In the genomic region with DNA sequence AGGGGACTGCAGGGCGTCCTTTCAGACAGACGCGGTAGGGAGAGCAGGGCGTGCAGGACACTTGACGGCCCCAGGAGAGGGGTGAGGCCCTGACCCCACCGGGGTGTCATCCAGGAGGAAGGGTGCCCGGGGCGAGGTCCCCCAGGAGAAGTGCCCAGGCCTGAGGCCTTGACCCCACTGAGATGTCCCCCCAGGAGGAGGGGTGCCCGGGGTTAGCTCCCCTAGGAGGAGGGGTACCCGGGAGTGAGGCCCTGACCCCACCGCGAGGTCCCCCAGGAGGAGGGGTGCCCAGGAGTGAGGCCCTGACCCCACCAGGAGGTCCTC, we compare ENCODE assay signal across 8 cellular contexts. TPM values are rescaled to one million over a fixed set of nuclear protein-coding genes. Genes with fewer than 3 reads are reported as not detected.
A peak's percentile ranks its signal among the peaks of the same experiment; 100 is the strongest.
DNase-seq lines count a peak whose midpoint lies in the region; TF ChIP-seq lines count a peak whose summit lies in the region.

No MANE protein-coding gene starts in this region.

- no peak for DNase-seq in H9
- no peak for DNase-seq in glutamatergic neuron
- no peak for DNase-seq in nucleus accumbens (lab: John Stamatoyannopoulos, UW)
- no peak for DNase-seq in NCI-H2227 treated with DMSO at 0.1 percent for 48 hours (lab: John Stamatoyannopoulos, UW)
- no peak for DNase-seq in NOMO-1 treated with dmso at 0.1 percent for 144 hours (lab: John Stamatoyannopoulos, UW; ENCODE audit: unreplicated experiment)
- DNase-seq in NCI-H1092 (lab: John Stamatoyannopoulos, UW), result no peak

- H3K27ac Mint-ChIP-seq in H9 (no peak overlapping the region), glutamatergic neuron (ENCODE audit: unreplicated experiment) (no peak overlapping the region)

- H3K4ac ChIP-seq in H9 (ENCODE audit: low read depth, low read length), result no peak overlapping the region

- H3K56ac ChIP-seq in H9 (ENCODE audit: insufficient read length, low read depth, low read length), result no peak overlapping the region

- peak overlapping the region; percentile 58 to 77 for H3K4me3 Mint-ChIP-seq in H9
- peak overlapping the region; percentile 57 for H3K4me3 Mint-ChIP-seq in glutamatergic neuron (ENCODE audit: unreplicated experiment)

- no peak overlapping the region for H2BK20ac ChIP-seq in H9 (ENCODE audit: low read depth, low read length, poor library complexity, severe bottlenecking)

- no peak overlapping the region for H3K23ac ChIP-seq in H9 (ENCODE audit: insufficient read length, low read depth, low read length)

- peak overlapping the region; percentile 31 for H3K4me2 ChIP-seq in H9 (ENCODE audit: insufficient read depth, insufficient read length, low read length)

- peaks cover 4 to 5% of the 10 kb centered on the region in 2 experiments; a peak in 4 of 5 replicates for H3K9me3 Mint-ChIP-seq in H9
- H3K9me3 Mint-ChIP-seq in glutamatergic neuron (ENCODE audit: unreplicated experiment), result peaks cover 7% of the 10 kb centered on the region

- no peak overlapping the region for H3K9ac ChIP-seq in H9 (ENCODE audit: extremely low read depth, insufficient read length, low read length)

- H3K9me3 ChIP-seq in H9 (ENCODE audit: control insufficient read depth, low read depth, low read length), result no peaks in the 10 kb centered on the region

- TF ChIP-seq CTCF in H9 (conservative IDR thresholded peaks at IDR 0.05), result no peak
- TF ChIP-seq CTCF in WI38 (IDR thresholded peaks at IDR 0.05; ENCODE audit: low read depth, low read length), result no peak
- TF ChIP-seq CTCF in glutamatergic neuron (IDR thresholded peaks at IDR 0.05; ENCODE audit: partially characterized antibody, unreplicated experiment), result no peak

- H3K4me1 Mint-ChIP-seq in H9 (peaks cover 4 to 9% of the 10 kb centered on the region in 2 experiments), glutamatergic neuron (ENCODE audit: low read depth, unreplicated experiment) (peaks cover 3% of the 10 kb centered on the region)

- no peak overlapping the region for H2AK5ac ChIP-seq in H9 (ENCODE audit: insufficient read length, low read length)

- no peak overlapping the region for H2BK15ac ChIP-seq in H9 (ENCODE audit: low read depth, low read length)

- H3K18ac ChIP-seq in H9 (ENCODE audit: insufficient read length, low read depth, low read length), result no peak overlapping the region

- no peak overlapping the region for H2AFZ ChIP-seq in H9 (ENCODE audit: low read length)

- H3K4me3 ChIP-seq in WI38 (ENCODE audit: low read depth, low read length) (peak overlapping the region; percentile 48), skin epidermis (peak overlapping the region; percentile 4 to 76 (median 52))

- no peaks in the 10 kb centered on the region for H4K20me1 ChIP-seq in H9 (ENCODE audit: control insufficient read depth, insufficient read depth, insufficient read length)

- no peak overlapping the region for H2BK12ac ChIP-seq in H9 (ENCODE audit: insufficient read length, low read depth, low read length)

- H3K27ac ChIP-seq in H9 (ENCODE audit: insufficient read length, low read depth, low read length) (no peak overlapping the region), skin epidermis (peak overlapping the region in 20 of 21 experiments; percentile 61 to 94 (median 88))

- H3K79me1 ChIP-seq in H9 (ENCODE audit: insufficient read depth, low read depth, low read length, poor library complexity, severe bottlenecking), result no peaks in the 10 kb centered on the region

- no peaks in the 10 kb centered on the region for H3K79me2 ChIP-seq in H9 (ENCODE audit: insufficient read depth, low read length)

- no peak overlapping the region for H2BK120ac ChIP-seq in H9 (ENCODE audit: low read depth, low read length, poor library complexity, severe bottlenecking)

- H3K27me3 Mint-ChIP-seq in H9 (ENCODE audit: low read depth) (no peaks in the 10 kb centered on the region; the same call in none of the 2 replicates), glutamatergic neuron (ENCODE audit: unreplicated experiment) (peaks cover 6% of the 10 kb centered on the region)

- H3K27me3 ChIP-seq in H9 (ENCODE audit: insufficient read depth, low read length), result no peaks in the 10 kb centered on the region

- H3K14ac ChIP-seq in H9 (ENCODE audit: insufficient read depth, low read length), result peak overlapping the region; percentile 41

- no peaks in the 10 kb centered on the region for H3K23me2 ChIP-seq in H9 (ENCODE audit: insufficient read length, low read depth, low read length, poor library complexity, severe bottlenecking)

- WGBS in H9 (ENCODE audit: extremely low coverage, insufficient read length, low lambda C conversion rate), result no CpG with 5 or more reads among the region's 12 CpGs

- no peak overlapping the region for H2BK5ac ChIP-seq in H9 (ENCODE audit: insufficient read length, low read length)

- H4K5ac ChIP-seq in H9 (ENCODE audit: insufficient read length, low read depth, low read length), result no peak overlapping the region

- H3K36me3 Mint-ChIP-seq in H9 (ENCODE audit: insufficient read depth in 1 of 3, low read depth in 3 of 3) (peaks cover 7 to 12% (median 10%) of the 10 kb centered on the region in 3 experiments), glutamatergic neuron (ENCODE audit: unreplicated experiment) (no peaks in the 10 kb centered on the region)

- no peaks in the 10 kb centered on the region; the same call in 1 of the 2 replicates for H3K4me1 ChIP-seq in H9 (ENCODE audit: insufficient read depth, low read length)

- H4K91ac ChIP-seq in H9 (ENCODE audit: insufficient read length, low read depth, low read length), result no peak overlapping the region

- H3T11ph ChIP-seq in H9 (ENCODE audit: low read length), result no peak overlapping the region

- H4K8ac ChIP-seq in H9 (replicated peaks; ENCODE audit: insufficient read length, low read depth, low read length), result no peak overlapping the region

RNA-seq across cellular contexts. Expression of a gene that starts 27.2 kb away (rescaled TPM):
- total RNA-seq in H9 (2021), result 19.4 and 21.4 TPM in 2 replicates
- 47.1 TPM for total RNA-seq in glutamatergic neuron (ENCODE audit: unreplicated experiment)
